ENCODE assay signal across 16 cellular contexts in the genomic region with DNA sequence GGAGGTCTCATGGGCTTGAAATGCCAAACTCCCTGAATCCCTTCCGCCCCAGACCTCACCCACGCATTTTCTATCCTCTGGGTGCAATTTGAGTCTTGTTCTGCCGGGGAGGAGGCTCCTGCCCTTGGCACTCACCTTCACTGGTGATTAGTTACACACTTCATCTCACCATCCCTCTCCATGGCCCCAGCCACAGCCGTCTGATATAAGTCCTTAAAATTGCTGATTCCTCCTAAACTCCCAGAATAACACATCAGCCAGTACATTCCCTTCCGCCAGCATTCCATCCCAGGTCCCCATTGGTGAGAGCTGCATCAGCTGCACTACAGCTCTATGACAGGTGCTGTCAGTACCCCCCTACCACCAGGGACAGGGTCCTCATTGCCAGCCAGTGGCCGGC.
"Had no signal": no experiment of that assay in that cellular context is flagged by ENCODE, and none has a peak within 500 bp of the region (broad histone marks: within the 10 kb centered on the region; RNA-seq: fewer than 3 reads in every experiment).

No MANE protein-coding gene starts in this region.

- H3K27ac Mint-ChIP-seq: activated CD4-positive, alpha-beta memory T cell treated with anti-CD3 and anti-CD28 coated beads, Interleukin-2, amount 10 ng/mL, durations not matched to agents 7 days and 5 days; T-helper 1 cell treated with Interleukin-12 subunit alpha and Interleukin-12 subunit beta and Interleukin-4 antibody, amounts not matched to agents 30 μg/mL and 1 μg/mL, for 36 hours had no signal

- H3K4me3 Mint-ChIP-seq: activated CD4-positive, alpha-beta memory T cell treated with anti-CD3 and anti-CD28 coated beads, Interleukin-2, amount 10 ng/mL, durations not matched to agents 7 days and 5 days; T-helper 1 cell treated with Interleukin-12 subunit alpha and Interleukin-12 subunit beta and Interleukin-4 antibody, amounts not matched to agents 30 μg/mL and 1 μg/mL, for 36 hours had no signal

- DNase-seq: activated CD4-positive, alpha-beta memory T cell treated with anti-CD3 and anti-CD28 coated beads, Interleukin-2, amount 10 ng/mL, durations not matched to agents 7 days and 5 days; activated CD4-positive, CD25-positive, alpha-beta regulatory T cell; activated CD8-positive, alpha-beta memory T cell treated with anti-CD3 and anti-CD28 coated beads, Interleukin-2, amount 50 U/mL, for 48 hours; activated effector memory CD4-positive, alpha-beta T cell treated with Interleukin-2 at 50 U/mL for 16 hours; adrenal gland; central memory CD4-positive, alpha-beta T cell; effector CD8-positive, alpha-beta T cell; islet precursor cell; stimulated activated CD4-positive, alpha-beta T cell treated with anti-CD3 and anti-CD28 coated beads, Interleukin-15, amount 100 ng/mL, for 24 hours; stimulated activated CD4-positive, alpha-beta T cell treated with anti-CD3 and anti-CD28 coated beads, Interleukin-4, amount 100 ng/mL, for 24 hours; thyroid gland had no signal

- H3K9me3 Mint-ChIP-seq: activated CD4-positive, alpha-beta memory T cell treated with anti-CD3 and anti-CD28 coated beads, Interleukin-2, amount 10 ng/mL, durations not matched to agents 7 days and 5 days; T-helper 1 cell treated with Interleukin-12 subunit alpha and Interleukin-12 subunit beta and Interleukin-4 antibody, amounts not matched to agents 30 μg/mL and 1 μg/mL, for 36 hours had no signal

- H3K27ac ChIP-seq: adrenal gland, coronary artery, parathyroid adenoma, thyroid gland had no signal

- H3K4me3 ChIP-seq: adrenal gland, coronary artery, thyroid gland had no signal

- H3K27me3 ChIP-seq: adrenal gland, thyroid gland had no signal

- H3K27me3 Mint-ChIP-seq: activated CD4-positive, alpha-beta memory T cell treated with anti-CD3 and anti-CD28 coated beads, Interleukin-2, amount 10 ng/mL, durations not matched to agents 7 days and 5 days had no signal

- H3K9me3 ChIP-seq: adrenal gland, thyroid gland had no signal

- FAIRE-seq: frontal cortex, urothelium cell line had no signal
